Comparison of ENCODE assay signal across 2 cellular contexts in the genomic region with DNA sequence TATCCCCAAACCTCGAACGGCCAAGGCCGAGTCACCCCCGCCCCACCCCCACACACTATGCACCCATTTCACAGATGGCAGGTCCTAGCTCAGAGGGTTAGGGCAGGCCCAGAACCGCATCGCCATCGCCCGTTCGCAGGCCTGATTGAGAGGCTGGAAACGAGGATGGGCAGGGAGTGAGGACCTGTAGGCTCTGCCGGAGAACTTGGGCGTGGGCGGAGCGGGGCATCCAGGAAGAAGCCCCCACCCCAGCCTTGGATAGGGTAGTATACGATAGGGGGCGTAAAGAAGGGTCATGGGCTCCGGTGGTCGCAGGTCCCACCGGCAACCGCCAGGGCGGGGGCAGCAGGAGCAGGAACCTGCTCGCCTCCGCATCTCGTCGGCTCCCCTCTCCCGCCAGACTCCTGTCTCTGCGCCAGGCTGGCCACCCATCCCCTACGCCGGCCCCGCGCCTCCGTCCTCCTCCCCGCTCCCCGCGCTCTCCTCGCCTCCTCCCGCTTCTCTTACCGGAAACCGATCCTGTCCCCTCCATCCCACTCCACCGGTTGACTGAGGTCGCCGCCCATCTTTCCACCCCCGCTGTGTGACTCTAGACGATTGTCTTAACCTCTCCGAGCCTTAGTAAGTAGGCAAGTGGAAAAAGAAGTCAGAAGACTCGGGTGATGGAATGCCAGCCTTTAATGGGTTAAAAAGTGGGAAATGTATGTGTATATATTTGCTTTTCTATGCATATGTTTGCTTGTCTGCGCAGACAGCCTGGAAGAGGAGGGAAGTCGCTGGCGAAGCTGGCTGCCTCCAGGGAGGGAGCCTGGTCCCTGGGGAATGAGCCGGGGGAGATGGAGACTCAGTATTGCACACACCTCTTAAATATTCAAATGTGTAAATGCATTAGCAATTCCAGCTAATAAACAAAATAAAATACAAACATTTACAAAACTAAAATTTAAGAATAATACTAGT.
TF ChIP-seq lines count a peak whose summit lies in the region.

No MANE protein-coding gene starts in this region.

TF ChIP-seq in HEK293, 187 proteins besides CTCF, POLR2A, EP300 and RAD21 (continues in another document):
- TF ChIP-seq, protein P1, sequence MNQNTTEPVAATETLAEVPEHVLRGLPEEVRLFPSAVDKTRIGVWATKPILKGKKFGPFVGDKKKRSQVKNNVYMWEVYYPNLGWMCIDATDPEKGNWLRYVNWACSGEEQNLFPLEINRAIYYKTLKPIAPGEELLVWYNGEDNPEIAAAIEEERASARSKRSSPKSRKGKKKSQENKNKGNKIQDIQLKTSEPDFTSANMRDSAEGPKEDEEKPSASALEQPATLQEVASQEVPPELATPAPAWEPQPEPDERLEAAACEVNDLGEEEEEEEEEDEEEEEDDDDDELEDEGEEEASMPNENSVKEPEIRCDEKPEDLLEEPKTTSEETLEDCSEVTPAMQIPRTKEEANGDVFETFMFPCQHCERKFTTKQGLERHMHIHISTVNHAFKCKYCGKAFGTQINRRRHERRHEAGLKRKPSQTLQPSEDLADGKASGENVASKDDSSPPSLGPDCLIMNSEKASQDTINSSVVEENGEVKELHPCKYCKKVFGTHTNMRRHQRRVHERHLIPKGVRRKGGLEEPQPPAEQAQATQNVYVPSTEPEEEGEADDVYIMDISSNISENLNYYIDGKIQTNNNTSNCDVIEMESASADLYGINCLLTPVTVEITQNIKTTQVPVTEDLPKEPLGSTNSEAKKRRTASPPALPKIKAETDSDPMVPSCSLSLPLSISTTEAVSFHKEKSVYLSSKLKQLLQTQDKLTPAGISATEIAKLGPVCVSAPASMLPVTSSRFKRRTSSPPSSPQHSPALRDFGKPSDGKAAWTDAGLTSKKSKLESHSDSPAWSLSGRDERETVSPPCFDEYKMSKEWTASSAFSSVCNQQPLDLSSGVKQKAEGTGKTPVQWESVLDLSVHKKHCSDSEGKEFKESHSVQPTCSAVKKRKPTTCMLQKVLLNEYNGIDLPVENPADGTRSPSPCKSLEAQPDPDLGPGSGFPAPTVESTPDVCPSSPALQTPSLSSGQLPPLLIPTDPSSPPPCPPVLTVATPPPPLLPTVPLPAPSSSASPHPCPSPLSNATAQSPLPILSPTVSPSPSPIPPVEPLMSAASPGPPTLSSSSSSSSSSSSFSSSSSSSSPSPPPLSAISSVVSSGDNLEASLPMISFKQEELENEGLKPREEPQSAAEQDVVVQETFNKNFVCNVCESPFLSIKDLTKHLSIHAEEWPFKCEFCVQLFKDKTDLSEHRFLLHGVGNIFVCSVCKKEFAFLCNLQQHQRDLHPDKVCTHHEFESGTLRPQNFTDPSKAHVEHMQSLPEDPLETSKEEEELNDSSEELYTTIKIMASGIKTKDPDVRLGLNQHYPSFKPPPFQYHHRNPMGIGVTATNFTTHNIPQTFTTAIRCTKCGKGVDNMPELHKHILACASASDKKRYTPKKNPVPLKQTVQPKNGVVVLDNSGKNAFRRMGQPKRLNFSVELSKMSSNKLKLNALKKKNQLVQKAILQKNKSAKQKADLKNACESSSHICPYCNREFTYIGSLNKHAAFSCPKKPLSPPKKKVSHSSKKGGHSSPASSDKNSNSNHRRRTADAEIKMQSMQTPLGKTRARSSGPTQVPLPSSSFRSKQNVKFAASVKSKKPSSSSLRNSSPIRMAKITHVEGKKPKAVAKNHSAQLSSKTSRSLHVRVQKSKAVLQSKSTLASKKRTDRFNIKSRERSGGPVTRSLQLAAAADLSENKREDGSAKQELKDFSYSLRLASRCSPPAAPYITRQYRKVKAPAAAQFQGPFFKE (tag by site-specific recombination; IDR thresholded peaks at IDR 0.05; ENCODE audit: borderline replicate concordance), result no peak
- TF ChIP-seq ZNF2 (tag by site-specific recombination; IDR thresholded peaks at IDR 0.05) (no peak), ZNF335 (tag by site-specific recombination; conservative IDR thresholded peaks at IDR 0.05) (peak; percentile 75), ZNF768 (tag by site-specific recombination; IDR thresholded peaks at IDR 0.05) (peak; percentile 88; the same call in 1 of the 2 replicates), ZNF473 (tag by site-specific recombination; IDR thresholded peaks at IDR 0.05) (no peak), ZIC2 (tag by site-specific recombination; IDR thresholded peaks at IDR 0.05) (no peak), ZNF701 (tag by site-specific recombination; IDR thresholded peaks at IDR 0.05) (no peak), SALL2 (tag by site-specific recombination; IDR thresholded peaks at IDR 0.05; ENCODE audit: borderline replicate concordance) (no peak), GLI4 (tag by site-specific recombination; IDR thresholded peaks at IDR 0.05) (no peak), BCL11A (tag by site-specific recombination; IDR thresholded peaks at IDR 0.05; ENCODE audit: low read depth) (no peak)
- TF ChIP-seq, protein P2, sequence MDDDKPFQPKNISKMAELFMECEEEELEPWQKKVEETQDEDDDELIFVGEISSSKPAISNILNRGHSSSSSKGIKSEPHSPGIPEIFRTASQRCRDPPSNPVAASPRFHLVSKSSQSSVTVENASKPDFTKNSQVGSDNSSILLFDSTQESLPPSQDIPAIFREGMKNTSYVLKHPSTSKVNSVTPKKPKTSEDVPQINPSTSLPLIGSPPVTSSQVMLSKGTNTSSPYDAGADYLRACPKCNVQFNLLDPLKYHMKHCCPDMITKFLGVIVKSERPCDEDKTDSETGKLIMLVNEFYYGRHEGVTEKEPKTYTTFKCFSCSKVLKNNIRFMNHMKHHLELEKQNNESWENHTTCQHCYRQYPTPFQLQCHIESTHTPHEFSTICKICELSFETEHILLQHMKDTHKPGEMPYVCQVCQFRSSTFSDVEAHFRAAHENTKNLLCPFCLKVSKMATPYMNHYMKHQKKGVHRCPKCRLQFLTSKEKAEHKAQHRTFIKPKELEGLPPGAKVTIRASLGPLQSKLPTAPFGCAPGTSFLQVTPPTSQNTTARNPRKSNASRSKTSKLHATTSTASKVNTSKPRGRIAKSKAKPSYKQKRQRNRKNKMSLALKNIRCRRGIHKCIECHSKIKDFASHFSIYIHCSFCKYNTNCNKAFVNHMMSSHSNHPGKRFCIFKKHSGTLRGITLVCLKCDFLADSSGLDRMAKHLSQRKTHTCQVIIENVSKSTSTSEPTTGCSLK (tag by site-specific recombination; IDR thresholded peaks at IDR 0.05), result no peak
- TF ChIP-seq, protein P3, sequence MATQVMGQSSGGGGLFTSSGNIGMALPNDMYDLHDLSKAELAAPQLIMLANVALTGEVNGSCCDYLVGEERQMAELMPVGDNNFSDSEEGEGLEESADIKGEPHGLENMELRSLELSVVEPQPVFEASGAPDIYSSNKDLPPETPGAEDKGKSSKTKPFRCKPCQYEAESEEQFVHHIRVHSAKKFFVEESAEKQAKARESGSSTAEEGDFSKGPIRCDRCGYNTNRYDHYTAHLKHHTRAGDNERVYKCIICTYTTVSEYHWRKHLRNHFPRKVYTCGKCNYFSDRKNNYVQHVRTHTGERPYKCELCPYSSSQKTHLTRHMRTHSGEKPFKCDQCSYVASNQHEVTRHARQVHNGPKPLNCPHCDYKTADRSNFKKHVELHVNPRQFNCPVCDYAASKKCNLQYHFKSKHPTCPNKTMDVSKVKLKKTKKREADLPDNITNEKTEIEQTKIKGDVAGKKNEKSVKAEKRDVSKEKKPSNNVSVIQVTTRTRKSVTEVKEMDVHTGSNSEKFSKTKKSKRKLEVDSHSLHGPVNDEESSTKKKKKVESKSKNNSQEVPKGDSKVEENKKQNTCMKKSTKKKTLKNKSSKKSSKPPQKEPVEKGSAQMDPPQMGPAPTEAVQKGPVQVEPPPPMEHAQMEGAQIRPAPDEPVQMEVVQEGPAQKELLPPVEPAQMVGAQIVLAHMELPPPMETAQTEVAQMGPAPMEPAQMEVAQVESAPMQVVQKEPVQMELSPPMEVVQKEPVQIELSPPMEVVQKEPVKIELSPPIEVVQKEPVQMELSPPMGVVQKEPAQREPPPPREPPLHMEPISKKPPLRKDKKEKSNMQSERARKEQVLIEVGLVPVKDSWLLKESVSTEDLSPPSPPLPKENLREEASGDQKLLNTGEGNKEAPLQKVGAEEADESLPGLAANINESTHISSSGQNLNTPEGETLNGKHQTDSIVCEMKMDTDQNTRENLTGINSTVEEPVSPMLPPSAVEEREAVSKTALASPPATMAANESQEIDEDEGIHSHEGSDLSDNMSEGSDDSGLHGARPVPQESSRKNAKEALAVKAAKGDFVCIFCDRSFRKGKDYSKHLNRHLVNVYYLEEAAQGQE (tag by site-specific recombination; IDR thresholded peaks at IDR 0.05), result no peak

TF ChIP-seq in WTC11, 78 proteins besides CTCF, POLR2A, EP300 and RAD21 (continues in another document):
- TF ChIP-seq, protein P4, sequence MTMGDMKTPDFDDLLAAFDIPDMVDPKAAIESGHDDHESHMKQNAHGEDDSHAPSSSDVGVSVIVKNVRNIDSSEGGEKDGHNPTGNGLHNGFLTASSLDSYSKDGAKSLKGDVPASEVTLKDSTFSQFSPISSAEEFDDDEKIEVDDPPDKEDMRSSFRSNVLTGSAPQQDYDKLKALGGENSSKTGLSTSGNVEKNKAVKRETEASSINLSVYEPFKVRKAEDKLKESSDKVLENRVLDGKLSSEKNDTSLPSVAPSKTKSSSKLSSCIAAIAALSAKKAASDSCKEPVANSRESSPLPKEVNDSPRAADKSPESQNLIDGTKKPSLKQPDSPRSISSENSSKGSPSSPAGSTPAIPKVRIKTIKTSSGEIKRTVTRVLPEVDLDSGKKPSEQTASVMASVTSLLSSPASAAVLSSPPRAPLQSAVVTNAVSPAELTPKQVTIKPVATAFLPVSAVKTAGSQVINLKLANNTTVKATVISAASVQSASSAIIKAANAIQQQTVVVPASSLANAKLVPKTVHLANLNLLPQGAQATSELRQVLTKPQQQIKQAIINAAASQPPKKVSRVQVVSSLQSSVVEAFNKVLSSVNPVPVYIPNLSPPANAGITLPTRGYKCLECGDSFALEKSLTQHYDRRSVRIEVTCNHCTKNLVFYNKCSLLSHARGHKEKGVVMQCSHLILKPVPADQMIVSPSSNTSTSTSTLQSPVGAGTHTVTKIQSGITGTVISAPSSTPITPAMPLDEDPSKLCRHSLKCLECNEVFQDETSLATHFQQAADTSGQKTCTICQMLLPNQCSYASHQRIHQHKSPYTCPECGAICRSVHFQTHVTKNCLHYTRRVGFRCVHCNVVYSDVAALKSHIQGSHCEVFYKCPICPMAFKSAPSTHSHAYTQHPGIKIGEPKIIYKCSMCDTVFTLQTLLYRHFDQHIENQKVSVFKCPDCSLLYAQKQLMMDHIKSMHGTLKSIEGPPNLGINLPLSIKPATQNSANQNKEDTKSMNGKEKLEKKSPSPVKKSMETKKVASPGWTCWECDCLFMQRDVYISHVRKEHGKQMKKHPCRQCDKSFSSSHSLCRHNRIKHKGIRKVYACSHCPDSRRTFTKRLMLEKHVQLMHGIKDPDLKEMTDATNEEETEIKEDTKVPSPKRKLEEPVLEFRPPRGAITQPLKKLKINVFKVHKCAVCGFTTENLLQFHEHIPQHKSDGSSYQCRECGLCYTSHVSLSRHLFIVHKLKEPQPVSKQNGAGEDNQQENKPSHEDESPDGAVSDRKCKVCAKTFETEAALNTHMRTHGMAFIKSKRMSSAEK (CRISPR knock-in tag; IDR thresholded peaks at IDR 0.05; ENCODE audit: borderline replicate concordance), result no peak
- TF ChIP-seq, protein P5, sequence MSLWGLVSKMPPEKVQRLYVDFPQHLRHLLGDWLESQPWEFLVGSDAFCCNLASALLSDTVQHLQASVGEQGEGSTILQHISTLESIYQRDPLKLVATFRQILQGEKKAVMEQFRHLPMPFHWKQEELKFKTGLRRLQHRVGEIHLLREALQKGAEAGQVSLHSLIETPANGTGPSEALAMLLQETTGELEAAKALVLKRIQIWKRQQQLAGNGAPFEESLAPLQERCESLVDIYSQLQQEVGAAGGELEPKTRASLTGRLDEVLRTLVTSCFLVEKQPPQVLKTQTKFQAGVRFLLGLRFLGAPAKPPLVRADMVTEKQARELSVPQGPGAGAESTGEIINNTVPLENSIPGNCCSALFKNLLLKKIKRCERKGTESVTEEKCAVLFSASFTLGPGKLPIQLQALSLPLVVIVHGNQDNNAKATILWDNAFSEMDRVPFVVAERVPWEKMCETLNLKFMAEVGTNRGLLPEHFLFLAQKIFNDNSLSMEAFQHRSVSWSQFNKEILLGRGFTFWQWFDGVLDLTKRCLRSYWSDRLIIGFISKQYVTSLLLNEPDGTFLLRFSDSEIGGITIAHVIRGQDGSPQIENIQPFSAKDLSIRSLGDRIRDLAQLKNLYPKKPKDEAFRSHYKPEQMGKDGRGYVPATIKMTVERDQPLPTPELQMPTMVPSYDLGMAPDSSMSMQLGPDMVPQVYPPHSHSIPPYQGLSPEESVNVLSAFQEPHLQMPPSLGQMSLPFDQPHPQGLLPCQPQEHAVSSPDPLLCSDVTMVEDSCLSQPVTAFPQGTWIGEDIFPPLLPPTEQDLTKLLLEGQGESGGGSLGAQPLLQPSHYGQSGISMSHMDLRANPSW (CRISPR knock-in tag; conservative IDR thresholded peaks at IDR 0.05; ENCODE audit: low read depth), result no peak
- TF ChIP-seq KAT7 (CRISPR knock-in tag; IDR thresholded peaks at IDR 0.05; ENCODE audit: borderline replicate concordance) (0 out of 2 replicates have a peak, but pooled peaks have one; percentile 43), RELA (CRISPR knock-in tag; IDR thresholded peaks at IDR 0.05; ENCODE audit: borderline replicate concordance) (no peak), ZNF396 (CRISPR knock-in tag; IDR thresholded peaks at IDR 0.05; ENCODE audit: borderline replicate concordance) (no peak), ELF4 (CRISPR knock-in tag; IDR thresholded peaks at IDR 0.05; ENCODE audit: low read depth) (no peak), TEAD1 (CRISPR knock-in tag; IDR thresholded peaks at IDR 0.05) (no peak), FOXK1 (CRISPR knock-in tag; IDR thresholded peaks at IDR 0.05) (0 out of 2 replicates have a peak, but pooled peaks have one; percentile 20)
- TF ChIP-seq, protein P6, sequence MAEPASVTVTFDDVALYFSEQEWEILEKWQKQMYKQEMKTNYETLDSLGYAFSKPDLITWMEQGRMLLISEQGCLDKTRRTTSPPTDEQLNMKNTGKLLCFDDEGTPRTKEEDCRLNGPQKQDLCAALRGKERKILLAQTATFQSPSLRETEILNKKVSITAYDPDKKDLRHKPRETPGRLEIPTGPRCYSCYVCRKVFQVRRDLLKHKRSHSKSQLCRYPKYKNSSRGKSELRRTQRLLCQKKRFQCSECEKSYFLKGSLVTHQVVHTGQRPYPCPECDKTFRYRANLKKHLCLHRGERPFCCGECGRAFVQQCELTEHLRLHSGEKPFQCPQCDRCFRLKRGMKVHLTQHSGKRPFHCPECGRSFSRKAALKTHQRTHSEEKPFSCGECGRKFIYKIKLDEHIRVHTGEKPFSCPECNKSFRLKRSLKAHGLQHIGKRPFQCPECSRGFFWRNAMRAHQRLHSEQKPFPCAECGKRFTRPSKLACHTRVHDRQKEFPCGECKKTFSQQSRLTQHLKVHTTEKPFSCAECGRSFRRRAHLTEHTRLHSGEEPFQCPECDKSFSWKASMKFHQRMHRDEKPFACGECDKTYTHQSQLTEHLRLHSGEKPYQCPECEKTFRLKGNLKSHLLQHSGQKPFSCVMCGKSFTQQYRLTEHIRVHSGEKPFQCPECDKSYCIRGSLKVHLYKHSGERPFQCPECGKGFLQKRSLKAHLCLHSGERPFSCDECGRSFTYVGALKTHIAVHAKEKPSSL (CRISPR knock-in tag; conservative IDR thresholded peaks at IDR 0.05), result no peak
